8 cellular contexts compared by ENCODE assay signal in genomic region chr15:60396964-60397771, GRCh38. TPM values are rescaled to one million over a fixed set of nuclear protein-coding genes. Genes with fewer than 3 reads are reported as not detected.
DNase-seq lines count a peak whose midpoint lies in the region; ATAC-seq and TF ChIP-seq lines count a peak whose summit lies in the region.

No MANE protein-coding gene starts in this region.

- peaks cover 0 to 11% (median 2%) of the 10 kb centered on the region in 8 donors for H3K9me3 Mint-ChIP-seq in CD4-positive, alpha-beta memory T cell
- no peaks in the 10 kb centered on the region for H3K9me3 Mint-ChIP-seq in activated naive CD4-positive, alpha-beta T cell treated with anti-CD3 and anti-CD28 coated beads, Interleukin-2, amount 10 ng/mL, durations not matched to agents 7 days and 5 days

- no peaks in the 10 kb centered on the region for H3K9me3 ChIP-seq in CD4-positive, alpha-beta memory T cell (ENCODE audit: control insufficient read depth in 1 of 2, low read length in 2 of 2)
- no peaks in the 10 kb centered on the region for H3K9me3 ChIP-seq in heart left ventricle

- peaks cover 13 to 37% of the 10 kb centered on the region in 2 donors for H3K36me3 Mint-ChIP-seq in CD4-positive, alpha-beta memory T cell
- peaks cover 49% of the 10 kb centered on the region for H3K36me3 Mint-ChIP-seq in activated naive CD4-positive, alpha-beta T cell treated with anti-CD3 and anti-CD28 coated beads, Interleukin-2, amount 10 ng/mL, durations not matched to agents 7 days and 5 days

- CTCF ChIA-PET in CD4-positive, alpha-beta memory T cell (lab: Charles Lee; ENCODE audit: partially characterized antibody) = interaction anchor here (1.3 kb wide), 2 partner anchors 34 to 38 kb away, joined by 3 to 4 read pairs; no protein-coding TSS in a partner anchor
- CTCF ChIA-PET in RWPE1 (lab: Yijun Ruan, JAX) = interaction anchor here (1.7 kb wide), 1 partner anchor 47 kb away, joined by 5 read pairs; no protein-coding TSS in a partner anchor
- CTCF ChIA-PET in activated naive CD4-positive, alpha-beta T cell treated with anti-CD3 and anti-CD28 coated beads, Interleukin-2, amount 10 ng/mL, durations not matched to agents 7 days and 5 days (lab: Charles Lee) = interaction anchor here (1.1 kb wide), 1 partner anchor 35 kb away, joined by 3 read pairs; no protein-coding TSS in a partner anchor

- peak overlapping the region; percentile 75 for H3K27ac ChIP-seq in CD4-positive, alpha-beta memory T cell (ENCODE audit: low read depth, low read length)
- peak overlapping the region; percentile 99 for H3K27ac ChIP-seq in RWPE1
- peak overlapping the region; percentile 73 to 99 (median 94) for H3K27ac ChIP-seq in heart left ventricle

- TF ChIP-seq CTCF in RWPE1 (conservative IDR thresholded peaks at IDR 0.05; ENCODE audit: low read depth) (no peak), heart left ventricle (IDR thresholded peaks at IDR 0.05) (no peak)

- H3K4me1 ChIP-seq in CD4-positive, alpha-beta memory T cell (ENCODE audit: insufficient read depth, low read length) = peaks cover 68% of the 10 kb centered on the region
- peaks cover 8 to 52% (median 41%) of the 10 kb centered on the region in 12 donors for H3K4me1 ChIP-seq in heart left ventricle

- peak in 1 of 2 donors; percentile 27 for TF ChIP-seq POLR2A in heart left ventricle (IDR thresholded peaks at IDR 0.05)

- H3K27me3 Mint-ChIP-seq in CD4-positive, alpha-beta memory T cell = peaks cover 0 to 7% of the 10 kb centered on the region in 2 donors
- peaks cover 14% of the 10 kb centered on the region for H3K27me3 Mint-ChIP-seq in activated naive CD4-positive, alpha-beta T cell treated with anti-CD3 and anti-CD28 coated beads, Interleukin-2, amount 10 ng/mL, durations not matched to agents 7 days and 5 days

- H3K4me3 Mint-ChIP-seq in CD4-positive, alpha-beta memory T cell = peak overlapping the region; percentile 91 to 98 (median 94)
- peak overlapping the region; percentile 96 for H3K4me3 Mint-ChIP-seq in activated naive CD4-positive, alpha-beta T cell treated with anti-CD3 and anti-CD28 coated beads, Interleukin-2, amount 10 ng/mL, durations not matched to agents 7 days and 5 days

- peak overlapping the region; percentile 91 to 99 (median 96) for H3K27ac Mint-ChIP-seq in CD4-positive, alpha-beta memory T cell
- H3K27ac Mint-ChIP-seq in activated naive CD4-positive, alpha-beta T cell treated with anti-CD3 and anti-CD28 coated beads, Interleukin-2, amount 10 ng/mL, durations not matched to agents 7 days and 5 days = peak overlapping the region; percentile 94

- no peaks in the 10 kb centered on the region for H3K36me3 ChIP-seq in CD4-positive, alpha-beta memory T cell (ENCODE audit: insufficient read depth, low read length)
- H3K36me3 ChIP-seq in heart left ventricle = peaks cover 0 to 30% (median 6%) of the 10 kb centered on the region in 9 donors

- WGBS in heart left ventricle, 4 donors = 1 to 5% (median 3%) methylated on average over 21 to 37 of the region's 37 CpGs

- ATAC-seq in HG03280 (IDR thresholded peaks at IDR 0.05; ENCODE audit: unreplicated experiment) (peak; percentile 70), heart left ventricle (peak; percentile 13 to 67 (median 66))

- no peaks in the 10 kb centered on the region for H3K27me3 ChIP-seq in CD4-positive, alpha-beta memory T cell (ENCODE audit: insufficient read depth, low read length)
- no peaks in the 10 kb centered on the region for H3K27me3 ChIP-seq in heart left ventricle

- H3K4me1 Mint-ChIP-seq in CD4-positive, alpha-beta memory T cell = peaks cover 32 to 69% (median 54%) of the 10 kb centered on the region in 4 donors
- H3K4me1 Mint-ChIP-seq in activated naive CD4-positive, alpha-beta T cell treated with anti-CD3 and anti-CD28 coated beads, Interleukin-2, amount 10 ng/mL, durations not matched to agents 7 days and 5 days = peaks cover 65% of the 10 kb centered on the region

- DNase-seq in CD4-positive, alpha-beta memory T cell = peak; percentile 22 to 80 (median 32)
- DNase-seq in GM19240 (ENCODE audit: insufficient read length, low spot score) (peak; percentile 48), RWPE1 (ENCODE audit: low spot score) (peak; percentile 53), heart left ventricle (peak; percentile 71 to 83 (median 80)), renal cortical epithelial cell (ENCODE audit: low read depth) (peak; percentile 66), AML-193 (lab: John Stamatoyannopoulos, UW) (no peak)
- peak; percentile 64 for DNase-seq in activated naive CD4-positive, alpha-beta T cell treated with anti-CD3 and anti-CD28 coated beads, Interleukin-2, amount 10 ng/mL, durations not matched to agents 7 days and 5 days

- intact Hi-C loops in CD4-positive, alpha-beta memory T cell (cut with micrococcal nuclease) = loop anchor here (10.0 kb wide), 1 partner anchor 188 kb away; no protein-coding TSS in a partner anchor
- intact Hi-C loops in heart left ventricle (cut with DNase I) = loop anchor here in 6 of 10 donors (5.0 kb wide), 2 partner anchors 35 to 45 kb away; no protein-coding TSS in a partner anchor

- peak overlapping the region; percentile 59 to 86 for H3K4me3 ChIP-seq in CD4-positive, alpha-beta memory T cell (ENCODE audit: low read length in 2 of 2)
- H3K4me3 ChIP-seq in heart left ventricle = peak overlapping the region; percentile 66 to 90 (median 75)

- POLR2A ChIA-PET in CD4-positive, alpha-beta memory T cell (lab: Charles Lee; ENCODE audit: partially characterized antibody) = interaction anchor here (0.7 to 3.7 kb wide), 24 partner anchors 8 to 740 kb away, joined by 3 to 68 read pairs (median 4); partner anchors contain the start of genes BNIP2, GTF2A2 and ICE2
- POLR2A ChIA-PET in RWPE1 (lab: Yijun Ruan, JAX; ENCODE audit: low non-redundant PET) = no interaction called here

RNA-seq across cellular contexts. Expression of gene ANXA2, which starts 0.6 kb away (rescaled TPM):
- total RNA-seq in CD4-positive, alpha-beta memory T cell = 100 to 1,000 TPM; 148 to 160 TPM
- 100 to 1,000 TPM; 561 to 682 TPM for polyA plus RNA-seq in CD4-positive, alpha-beta memory T cell
- total RNA-seq in heart left ventricle (100 to 1,000 TPM; 106 to 523 (median 207) TPM), renal cortical epithelial cell (3,594 and 6,130 TPM in 2 replicates)
- polyA plus RNA-seq in heart left ventricle = 100 to 1,000 TPM; 135 to 547 TPM

Comparison
In these comparisons a context has a peak if more than half of its experiments do, and no peak if none do; other contexts are left out.
1. DNase-seq: peak in CD4-positive, alpha-beta memory T cell (5 of 5), GM19240 (single experiment), RWPE1 (single experiment), activated naive CD4-positive, alpha-beta T cell treated with anti-CD3 and anti-CD28 coated beads, Interleukin-2, amount 10 ng/mL, durations not matched to agents 7 days and 5 days (single experiment), heart left ventricle (5 of 5) and renal cortical epithelial cell (single experiment); none in AML-193 (0 of 2).
2. Peak in every context shown above with its lines, with median percentiles within 50 percentile points of each other: H3K27ac ChIP-seq.